In genomic region chr6:2957696-2958330, GRCh38 we compare ENCODE assay signal across 15 cellular contexts. TPM values are rescaled to one million over a fixed set of nuclear protein-coding genes. Genes with fewer than 3 reads are reported as not detected.
DNase-seq lines count a peak whose midpoint lies in the region; ATAC-seq, FAIRE-seq and TF ChIP-seq lines count a peak whose summit lies in the region.
"Had no signal": no experiment of that assay in that cellular context is flagged by ENCODE, and none has a peak within 500 bp of the region (broad histone marks: within the 10 kb centered on the region; RNA-seq: fewer than 3 reads in every experiment).

No MANE protein-coding gene starts in this region.

- DNase-seq in HFFc6 (no peak), HepG2 (ENCODE audit: low spot score) (no peak), small intestine (no peak)
- DNase-seq in stimulated activated naive B cell treated with anti-CD40 and anti-IgM and Interleukin-4, amounts not matched to agents 10 μg/mL and 1 μg/mL and 100 μg/mL, for 72 hours = no peak
- DNase-seq: activated CD4-positive, alpha-beta T cell treated with anti-CD3 and anti-CD28 coated beads, Interleukin-2, amount 50 U/mL, for 1 hour; NCI-H1105 treated with DMSO at 0.1 percent for 48 hours; NCI-H510A treated with DMSO at 0.1 percent for 48 hours; T-helper 17 cell had no signal

- in situ Hi-C loops in HepG2 (cut with HindIII; ENCODE audit: extremely low pct_ligation_motif_present, low pct_unique_long_range_greater_than_20kb) = no loop called here

- no peak overlapping the region for H3K4me3 ChIP-seq in HepG2 (replicated peaks in 1 of 3; ENCODE audit: insufficient read depth in 1 of 3, low read depth in 2 of 3, low read length in 3 of 3)
- no peak overlapping the region for H3K4me3 ChIP-seq in small intestine (ENCODE audit: low read depth in 1 of 2, low read length in 2 of 2)
- H3K4me3 ChIP-seq: pancreas, Peyer's patch had no signal

- TF ChIP-seq EP300 in HepG2 (IDR thresholded peaks at IDR 0.05; ENCODE audit: low read depth in 2 of 2, low read length in 2 of 2) = no peak
- no peak for TF ChIP-seq EP300 in HepG2 (CRISPR knock-in tag; IDR thresholded peaks at IDR 0.05; ENCODE audit: borderline replicate concordance)

- H3K9me3 Mint-ChIP-seq in HFFc6 = no peaks in the 10 kb centered on the region
- H3K9me3 Mint-ChIP-seq in stimulated activated naive B cell treated with anti-CD40 and anti-IgM and Interleukin-4, amounts not matched to agents 10 μg/mL and 1 μg/mL and 100 μg/mL, for 72 hours = no peaks in the 10 kb centered on the region
- H3K9me3 Mint-ChIP-seq: central memory CD8-positive, alpha-beta T cell had no signal

- TF ChIP-seq CTCF in HFFc6 (IDR thresholded peaks at IDR 0.05) = no peak
- no peak for TF ChIP-seq CTCF in HepG2 (CRISPR knock-in tag; IDR thresholded peaks at IDR 0.05)

- no peaks in the 10 kb centered on the region; the same call in 1 of the 2 replicates for H3K27me3 Mint-ChIP-seq in HFFc6 (ENCODE audit: insufficient read depth)
- no peaks in the 10 kb centered on the region for H3K27me3 Mint-ChIP-seq in stimulated activated naive B cell treated with anti-CD40 and anti-IgM and Interleukin-4, amounts not matched to agents 10 μg/mL and 1 μg/mL and 100 μg/mL, for 72 hours
- H3K27me3 Mint-ChIP-seq: central memory CD8-positive, alpha-beta T cell had no signal

- peaks cover 50% of the 10 kb centered on the region for H3K4me1 ChIP-seq in HepG2 (ENCODE audit: insufficient read depth, low read length)
- H3K4me1 ChIP-seq in small intestine (ENCODE audit: control insufficient read depth in 2 of 2, insufficient read depth in 1 of 2, low read depth in 1 of 2, low read length in 1 of 2) = peaks cover 0 to 13% of the 10 kb centered on the region in 2 donors

- intact Hi-C loops in HepG2 (cut with micrococcal nuclease; ENCODE audit: unreplicated experiment) = no loop called here

- peak overlapping the region; percentile 34 for H3K27ac ChIP-seq in cingulate gyrus (ENCODE audit: low read depth, low read length)
- H3K27ac ChIP-seq in HepG2 (ENCODE audit: extremely low read length, insufficient read depth, low read length) = no peak overlapping the region
- H3K27ac ChIP-seq in small intestine (ENCODE audit: low read depth in 1 of 2, low read length in 1 of 2) = peak overlapping the region in 1 of 2 donors; percentile 14
- H3K27ac ChIP-seq: pancreas had no signal

- FAIRE-seq in HepG2 (lab: Jason Lieb, UNC) = no peak
- FAIRE-seq in small intestine (lab: Jason Lieb, UNC) = no peak
- FAIRE-seq: pancreas had no signal

- H3K27me3 ChIP-seq in HepG2 (ENCODE audit: control insufficient read depth in 1 of 2, insufficient read depth in 2 of 2, low read length in 2 of 2) (no peaks in the 10 kb centered on the region), small intestine (ENCODE audit: control insufficient read depth in 2 of 2, insufficient read depth in 2 of 2, low read length in 2 of 2) (no peaks in the 10 kb centered on the region)
- H3K27me3 ChIP-seq: pancreas, Peyer's patch had no signal

- BruUV-seq in HepG2 (replicated peaks; lab: Mats Ljungman, UMichigan) = no TSS peak

- H3K4me1 Mint-ChIP-seq in HFFc6 (ENCODE audit: low read depth) = peaks cover 56% of the 10 kb centered on the region
- peaks cover 13 to 23% of the 10 kb centered on the region in 2 donors for H3K4me1 Mint-ChIP-seq in stimulated activated naive B cell treated with anti-CD40 and anti-IgM and Interleukin-4, amounts not matched to agents 10 μg/mL and 1 μg/mL and 100 μg/mL, for 72 hours

- TF ChIP-seq POLR2A in HepG2 (IDR thresholded peaks at IDR 0.05; ENCODE audit: insufficient read depth in 1 of 2, low read depth in 2 of 2, low read length in 2 of 2) = no peak

- H3K36me3 Mint-ChIP-seq in HFFc6 (ENCODE audit: low read depth) = peaks cover 6% of the 10 kb centered on the region
- H3K36me3 Mint-ChIP-seq in stimulated activated naive B cell treated with anti-CD40 and anti-IgM and Interleukin-4, amounts not matched to agents 10 μg/mL and 1 μg/mL and 100 μg/mL, for 72 hours = peaks cover 0 to 8% of the 10 kb centered on the region in 2 donors

- H4K20me1 ChIP-seq in HepG2 (ENCODE audit: insufficient read depth, low read length) = no peaks in the 10 kb centered on the region

- 83% methylated on average over 10 of the region's 11 CpGs for WGBS in HepG2 (ENCODE audit: low lambda C conversion rate)
- 57 to 76% (median 67%) methylated on average over 11 of the region's 11 CpGs for WGBS in small intestine, 3 donors

- no peak overlapping the region for H3K4me2 ChIP-seq in HepG2 (ENCODE audit: low read depth, low read length)

- TF ChIP-seq RAD21 in HepG2 (CRISPR knock-in tag; IDR thresholded peaks at IDR 0.05) = no peak

- H3K9me3 ChIP-seq in HepG2 (ENCODE audit: low read length) (no peaks in the 10 kb centered on the region), small intestine (ENCODE audit: control insufficient read depth, low read depth) (no peaks in the 10 kb centered on the region)
- H3K9me3 ChIP-seq: pancreas, Peyer's patch had no signal

- peak; percentile 10; the same call in 2 of the 3 replicates for ATAC-seq in HepG2
- peak in 1 of 2 donors; percentile 20 for ATAC-seq in stimulated activated naive B cell treated with anti-CD40 and anti-IgM and Interleukin-4, amounts not matched to agents 10 μg/mL and 1 μg/mL and 100 μg/mL, for 72 hours (replicated peaks)
- ATAC-seq in GM21526 (IDR thresholded peaks at IDR 0.05; ENCODE audit: low FRiP score, unreplicated experiment) = no peak
- ATAC-seq in HG03460 (IDR thresholded peaks at IDR 0.05; ENCODE audit: unreplicated experiment) = no peak
- no peak for ATAC-seq in GM21737 (IDR thresholded peaks at IDR 0.05; ENCODE audit: unreplicated experiment)
- ATAC-seq: pancreas, T-helper 17 cell had no signal

- H3K79me2 ChIP-seq in HepG2 (ENCODE audit: insufficient read depth, low read length) = no peaks in the 10 kb centered on the region

- H3K4me3 Mint-ChIP-seq in HFFc6 = no peak overlapping the region
- H3K4me3 Mint-ChIP-seq in stimulated activated naive B cell treated with anti-CD40 and anti-IgM and Interleukin-4, amounts not matched to agents 10 μg/mL and 1 μg/mL and 100 μg/mL, for 72 hours = no peak overlapping the region
- H3K4me3 Mint-ChIP-seq: central memory CD8-positive, alpha-beta T cell; T-helper 17 cell had no signal

- H3K27ac Mint-ChIP-seq in HFFc6 = peak overlapping the region; percentile 69
- H3K27ac Mint-ChIP-seq in stimulated activated naive B cell treated with anti-CD40 and anti-IgM and Interleukin-4, amounts not matched to agents 10 μg/mL and 1 μg/mL and 100 μg/mL, for 72 hours = peak overlapping the region; percentile 27
- H3K27ac Mint-ChIP-seq: T-helper 17 cell had no signal

- CTCF ChIA-PET in HepG2 (lab: Yijun Ruan, JAX; ENCODE audit: low intra/inter-chr PET ratio, low total read pairs) = no interaction called here

- H3K9ac ChIP-seq in HepG2 (ENCODE audit: insufficient read depth, low read depth, low read length) = no peak overlapping the region

- POLR2A ChIA-PET in HepG2 (lab: Yijun Ruan, JAX) = no interaction called here

- H2AFZ ChIP-seq in HepG2 (ENCODE audit: low read length) = no peak overlapping the region

- H3K36me3 ChIP-seq in HepG2 (replicated peaks in 1 of 2; ENCODE audit: control insufficient read depth in 1 of 2, insufficient read depth in 2 of 2, low read length in 2 of 2) (no peaks in the 10 kb centered on the region), small intestine (ENCODE audit: control insufficient read depth in 2 of 2, insufficient read depth in 2 of 2, low read length in 2 of 2) (peaks cover 3 to 4% of the 10 kb centered on the region in 2 donors)

RNA-seq across cellular contexts. Expression of gene SERPINB6, which starts 13.6 kb away (rescaled TPM):
- 100 to 1,000 TPM; 109 to 142 (median 134) TPM for total RNA-seq in HFFc6 (2021; fragmentation: NEBNext Ultra II Directional; extraction: Animal tissue kit (Norgen Biotek cat#: 25700))
- 38.2 and 44.8 TPM in 2 replicates for total RNA-seq in HepG2 (2016; rRNA removed; fragmentation: Illumina TruSeq; extraction: Trizol)
- 16.6 and 17.4 TPM in 2 replicates for total RNA-seq in HepG2 (2016; cell fraction: cytosol; rRNA removed; fragmentation: Illumina TruSeq; extraction: Trizol; ENCODE audit: low read depth)
- total RNA-seq in HepG2 (2016; cell fraction: insoluble cytoplasmic fraction; rRNA removed; fragmentation: Illumina TruSeq; extraction: Trizol) = 38.2 and 41.7 TPM in 2 replicates
- total RNA-seq in HepG2 (2016; cell fraction: membrane; rRNA removed; fragmentation: Illumina TruSeq; extraction: Trizol) = 24.5 and 25.6 TPM in 2 replicates
- total RNA-seq in HepG2 (2016; cell fraction: nucleus; rRNA removed; fragmentation: Illumina TruSeq; extraction: Trizol) = 23.7 and 24.1 TPM in 2 replicates
- polyA plus RNA-seq in HepG2 (2011; rRNA removed) (61.3 and 63.6 TPM in 2 replicates), small intestine (100 to 1,000 TPM; 306 to 539 (median 531) TPM)
- polyA plus RNA-seq in HepG2 (2011; cell fraction: cytosol; rRNA removed) = 64.8 and 79.1 TPM in 2 replicates
- 72.8 and 85.1 TPM in 2 replicates for polyA plus RNA-seq in HepG2 (2011; cell fraction: nucleus; rRNA removed)
- 43.2 and 44.3 TPM in 2 replicates for polyA plus RNA-seq in HepG2 (2012)
- 22.2 and 23.2 TPM in 2 replicates for polyA plus RNA-seq in HepG2 (2016; cell fraction: cytosol; fragmentation: Illumina TruSeq; extraction: Trizol; ENCODE audit: low read depth)
- 57.5 and 58.5 TPM in 2 replicates for polyA plus RNA-seq in HepG2 (2016; cell fraction: insoluble cytoplasmic fraction; fragmentation: Illumina TruSeq; extraction: Trizol; ENCODE audit: low read depth)
- polyA plus RNA-seq in HepG2 (2016; cell fraction: membrane; fragmentation: Illumina TruSeq; extraction: Trizol; ENCODE audit: low read depth) = 27.2 and 27.5 TPM in 2 replicates
- 53.5 and 56.5 TPM in 2 replicates for polyA plus RNA-seq in HepG2 (2016; cell fraction: nucleus; fragmentation: Illumina TruSeq; extraction: Trizol; ENCODE audit: insufficient read depth, low read depth)
- polyA minus RNA-seq in HepG2 (2011; rRNA and poly(A)+ RNA removed; ENCODE audit: low replicate concordance) = 58.5 and 190 TPM in 2 replicates
- polyA minus RNA-seq in HepG2 (2011; cell fraction: cytosol; rRNA and poly(A)+ RNA removed) = 36.4 and 38.5 TPM in 2 replicates
- polyA minus RNA-seq in HepG2 (2011; cell fraction: nucleus; rRNA and poly(A)+ RNA removed) = 45.4 and 45.6 TPM in 2 replicates

RNA-seq across cellular contexts. Expression of gene NQO2, which starts 41.9 kb away (rescaled TPM):
- 10 to 100 TPM; 28.9 to 48.6 (median 43.6) TPM for total RNA-seq in HFFc6 (2021; fragmentation: NEBNext Ultra II Directional; extraction: Animal tissue kit (Norgen Biotek cat#: 25700))
- total RNA-seq in HepG2 (2016; rRNA removed; fragmentation: Illumina TruSeq; extraction: Trizol) = 56.5 and 63.0 TPM in 2 replicates
- total RNA-seq in HepG2 (2016; cell fraction: cytosol; rRNA removed; fragmentation: Illumina TruSeq; extraction: Trizol; ENCODE audit: low read depth) = 44.8 and 70.6 TPM in 2 replicates
- total RNA-seq in HepG2 (2016; cell fraction: insoluble cytoplasmic fraction; rRNA removed; fragmentation: Illumina TruSeq; extraction: Trizol) = 56.8 and 60.6 TPM in 2 replicates
- 53.4 and 80.8 TPM in 2 replicates for total RNA-seq in HepG2 (2016; cell fraction: membrane; rRNA removed; fragmentation: Illumina TruSeq; extraction: Trizol)
- total RNA-seq in HepG2 (2016; cell fraction: nucleus; rRNA removed; fragmentation: Illumina TruSeq; extraction: Trizol) = 34.2 and 36.9 TPM in 2 replicates
- polyA plus RNA-seq in HepG2 (2011; rRNA removed) = 27.4 and 32.2 TPM in 2 replicates
- polyA plus RNA-seq in HepG2 (2011; cell fraction: cytosol; rRNA removed) = 29.5 and 31.9 TPM in 2 replicates
- polyA plus RNA-seq in HepG2 (2011; cell fraction: nucleus; rRNA removed) = 30.7 and 34.4 TPM in 2 replicates
- 15.7 and 17.8 TPM in 2 replicates for polyA plus RNA-seq in HepG2 (2012)
- polyA plus RNA-seq in HepG2 (2016; cell fraction: cytosol; fragmentation: Illumina TruSeq; extraction: Trizol; ENCODE audit: low read depth) = 48.7 and 84.9 TPM in 2 replicates
- polyA plus RNA-seq in HepG2 (2016; cell fraction: insoluble cytoplasmic fraction; fragmentation: Illumina TruSeq; extraction: Trizol; ENCODE audit: low read depth) = 61.8 and 64.6 TPM in 2 replicates
- polyA plus RNA-seq in HepG2 (2016; cell fraction: membrane; fragmentation: Illumina TruSeq; extraction: Trizol; ENCODE audit: low read depth) = 49.3 and 82.9 TPM in 2 replicates
- polyA plus RNA-seq in HepG2 (2016; cell fraction: nucleus; fragmentation: Illumina TruSeq; extraction: Trizol; ENCODE audit: insufficient read depth, low read depth) = 65.1 and 69.0 TPM in 2 replicates
- 15.8 and 89.9 TPM in 2 replicates for polyA minus RNA-seq in HepG2 (2011; rRNA and poly(A)+ RNA removed; ENCODE audit: low replicate concordance)
- polyA minus RNA-seq in HepG2 (2011; cell fraction: cytosol; rRNA and poly(A)+ RNA removed) = 9.1 and 15.4 TPM in 2 replicates
- 17.7 and 19.6 TPM in 2 replicates for polyA minus RNA-seq in HepG2 (2011; cell fraction: nucleus; rRNA and poly(A)+ RNA removed)
- 10 to 100 TPM; 35.6 to 84.5 (median 82.1) TPM for polyA plus RNA-seq in small intestine

RNA-seq across cellular contexts. Expression of gene SERPINB9, which starts 54.7 kb away (rescaled TPM):
- 1 to 10 TPM in 3 of 6 experiments, under 1 TPM in 3; 0.73 to 1.4 (median 1.1) TPM for total RNA-seq in HFFc6 (2021; fragmentation: NEBNext Ultra II Directional; extraction: Animal tissue kit (Norgen Biotek cat#: 25700))
- total RNA-seq in HepG2 (2016; rRNA removed; fragmentation: Illumina TruSeq; extraction: Trizol) = 7.2 and 9.8 TPM in 2 replicates
- total RNA-seq in HepG2 (2016; cell fraction: cytosol; rRNA removed; fragmentation: Illumina TruSeq; extraction: Trizol; ENCODE audit: low read depth) = 0.61 and 0.71 TPM in 2 replicates
- total RNA-seq in HepG2 (2016; cell fraction: insoluble cytoplasmic fraction; rRNA removed; fragmentation: Illumina TruSeq; extraction: Trizol) = 7.0 and 8.5 TPM in 2 replicates
- total RNA-seq in HepG2 (2016; cell fraction: membrane; rRNA removed; fragmentation: Illumina TruSeq; extraction: Trizol) = 2.7 and 2.9 TPM in 2 replicates
- 2.9 and 4.3 TPM in 2 replicates for total RNA-seq in HepG2 (2016; cell fraction: nucleus; rRNA removed; fragmentation: Illumina TruSeq; extraction: Trizol)
- 32.5 and 36.7 TPM in 2 replicates for polyA plus RNA-seq in HepG2 (2011; rRNA removed)
- polyA plus RNA-seq in HepG2 (2011; cell fraction: cytosol; rRNA removed) = 23.5 and 30.7 TPM in 2 replicates
- polyA plus RNA-seq in HepG2 (2011; cell fraction: nucleus; rRNA removed) = 9.8 and 12.8 TPM in 2 replicates
- 6.6 and 9.0 TPM in 2 replicates for polyA plus RNA-seq in HepG2 (2012)
- 0.33 and 0.35 TPM in 2 replicates for polyA plus RNA-seq in HepG2 (2016; cell fraction: cytosol; fragmentation: Illumina TruSeq; extraction: Trizol; ENCODE audit: low read depth)
- 8.7 and 10.9 TPM in 2 replicates for polyA plus RNA-seq in HepG2 (2016; cell fraction: insoluble cytoplasmic fraction; fragmentation: Illumina TruSeq; extraction: Trizol; ENCODE audit: low read depth)
- polyA plus RNA-seq in HepG2 (2016; cell fraction: membrane; fragmentation: Illumina TruSeq; extraction: Trizol; ENCODE audit: low read depth) = 1.5 and 1.6 TPM in 2 replicates
- 5.0 and 5.4 TPM in 2 replicates for polyA plus RNA-seq in HepG2 (2016; cell fraction: nucleus; fragmentation: Illumina TruSeq; extraction: Trizol; ENCODE audit: insufficient read depth, low read depth)
- polyA minus RNA-seq in HepG2 (2011; rRNA and poly(A)+ RNA removed; ENCODE audit: low replicate concordance) = 0.21 and 49.0 TPM in 2 replicates
- 29.2 and 32.6 TPM in 2 replicates for polyA minus RNA-seq in HepG2 (2011; cell fraction: cytosol; rRNA and poly(A)+ RNA removed)
- polyA minus RNA-seq in HepG2 (2011; cell fraction: nucleus; rRNA and poly(A)+ RNA removed) = 13.3 and 18.3 TPM in 2 replicates
- polyA plus RNA-seq in small intestine = 1 to 10 TPM in 2 of 3 donors, under 1 TPM in 1; 0.22 to 3.6 (median 1.1) TPM
